8 cellular contexts compared by ENCODE assay signal in genomic region chr7:2710901-2711551, GRCh38. TPM values are rescaled to one million over a fixed set of nuclear protein-coding genes. Genes with fewer than 3 reads are reported as not detected.
DNase-seq lines count a peak whose midpoint lies in the region; ATAC-seq and TF ChIP-seq lines count a peak whose summit lies in the region.
"Had no signal": no experiment of that assay in that cellular context is flagged by ENCODE, and none has a peak within 500 bp of the region (broad histone marks: within the 10 kb centered on the region; RNA-seq: fewer than 3 reads in every experiment).

No MANE protein-coding gene starts in this region.

- DNase-seq in GM13976 (ENCODE audit: low spot score), result peak; percentile 64
- peak; percentile 73 for DNase-seq in SK-MEL-5 (ENCODE audit: low read depth, low spot score)
- peak; percentile 20 for DNase-seq in myocyte (ENCODE audit: low read depth)
- no peak for DNase-seq in esophagus squamous epithelium (lab: John Stamatoyannopoulos, UW)

- in situ Hi-C loops in GM13976 (cut with MboI; ENCODE audit: low sequenced_read_pairs, unreplicated experiment), result no loop called here
- in situ Hi-C loops in SK-MEL-5 (cut with HindIII; ENCODE audit: low pct_unique_long_range_greater_than_20kb, low sequenced_read_pairs), result no loop called here

- H3K27ac ChIP-seq in esophagus squamous epithelium, result no peak overlapping the region

- H3K27me3 ChIP-seq in esophagus squamous epithelium, result peaks cover 0 to 32% (median 0%) of the 10 kb centered on the region in 4 donors

- H3K36me3 ChIP-seq in esophagus squamous epithelium, result no peaks in the 10 kb centered on the region

- intact Hi-C loops in esophagus squamous epithelium (cut with DNase I), result no loop called here

- peaks cover 0 to 35% (median 5%) of the 10 kb centered on the region in 3 donors for H3K4me1 ChIP-seq in esophagus squamous epithelium

- TF ChIP-seq CTCF in GM13976 (IDR thresholded peaks at IDR 0.05; ENCODE audit: borderline replicate concordance, control extremely low read depth, extremely low read depth, insufficient read depth, missing control alignments), result no peak
- no peak for TF ChIP-seq CTCF in esophagus squamous epithelium (IDR thresholded peaks at IDR 0.05)

- no peak for TF ChIP-seq POLR2A in esophagus squamous epithelium (IDR thresholded peaks at IDR 0.05)

- no peak overlapping the region for H3K4me3 ChIP-seq in esophagus squamous epithelium
- H3K4me3 ChIP-seq: GM23338 had no signal

- no peaks in the 10 kb centered on the region for H3K9me3 ChIP-seq in esophagus squamous epithelium

- 0% methylated on average over 1 of the region's 4 CpGs for WGBS in esophagus squamous epithelium, 2 donors

- ATAC-seq in GM21723 (IDR thresholded peaks at IDR 0.05; ENCODE audit: unreplicated experiment), result peak; percentile 47
- ATAC-seq in GM18868 (IDR thresholded peaks at IDR 0.05; ENCODE audit: unreplicated experiment), result no peak
- ATAC-seq in esophagus mucosa, result no peak
- ATAC-seq: GM23338 had no signal

RNA-seq across cellular contexts. Expression of gene AMZ1, which starts 23.0 kb away (rescaled TPM):
- 0.53 and 1.8 TPM in 2 replicates for total RNA-seq in SK-MEL-5 (2014; rRNA removed; shearing (Covaris generic))
- polyA plus RNA-seq in SK-MEL-5 (2015; cell fraction: cytosol; rRNA removed), result 0.77 and 1.1 TPM in 2 replicates
- polyA plus RNA-seq in SK-MEL-5 (2015; cell fraction: nucleus; rRNA removed), result 3.8 and 4.5 TPM in 2 replicates
- total RNA-seq in myocyte (0.11 TPM in 1 of 2 replicates, not detected in the other), esophagus squamous epithelium (under 1 TPM in 2 of 4 donors, not detected in 2; 0.12 to 0.19 TPM), esophagus mucosa (0.12 TPM)
- polyA plus RNA-seq in myocyte (2012), result 2.3 TPM
